In genomic region chr13:109644069-109644750, GRCh38 we compare ENCODE assay signal across 23 cellular contexts.
A peak's percentile ranks its signal among the peaks of the same experiment; 100 is the strongest.
DNase-seq lines count a peak whose midpoint lies in the region; TF ChIP-seq lines count a peak whose summit lies in the region.
"Had no signal": no experiment of that assay in that cellular context is flagged by ENCODE, and none has a peak within 500 bp of the region (broad histone marks: within the 10 kb centered on the region; RNA-seq: fewer than 3 reads in every experiment).

No MANE protein-coding gene starts in this region.

- H3K27ac Mint-ChIP-seq in osteocyte (ENCODE audit: unreplicated experiment), result peak overlapping the region; percentile 70
- H3K27ac Mint-ChIP-seq: B cell had no signal

- H3K4me3 ChIP-seq in epithelial cell of esophagus (ENCODE audit: low read length), result no peak overlapping the region
- H3K4me3 ChIP-seq: A549, GM23248, HAP-1, K562 had no signal

- peaks cover 37% of the 10 kb centered on the region for H3K4me1 Mint-ChIP-seq in osteocyte (ENCODE audit: unreplicated experiment)

- no peaks in the 10 kb centered on the region for H3K27me3 Mint-ChIP-seq in osteocyte (ENCODE audit: unreplicated experiment)
- H3K27me3 Mint-ChIP-seq: B cell had no signal

- no peak overlapping the region for H3K4me3 Mint-ChIP-seq in osteocyte (ENCODE audit: unreplicated experiment)
- H3K4me3 Mint-ChIP-seq: B cell had no signal

- TF ChIP-seq CTCF in epithelial cell of esophagus (IDR thresholded peaks at IDR 0.05; ENCODE audit: insufficient read depth, low read depth, low read length, missing control alignments) (no peak), osteocyte (IDR thresholded peaks at IDR 0.05) (no peak)

- peaks cover 3% of the 10 kb centered on the region for H3K36me3 Mint-ChIP-seq in osteocyte (ENCODE audit: unreplicated experiment)

- peaks cover 12% of the 10 kb centered on the region for H3K9me3 Mint-ChIP-seq in osteocyte (ENCODE audit: unreplicated experiment)

- DNase-seq in COLO668 (lab: John Stamatoyannopoulos, UW; ENCODE audit: unreplicated experiment) (peak; percentile 34), NCI-H460 (ENCODE audit: extremely low read depth, low read depth) (peak; percentile 41), epithelial cell of esophagus (ENCODE audit: low read depth) (peak; percentile 74), osteocyte (ENCODE audit: extremely low spot score, unreplicated experiment) (no peak), glomerular visceral epithelial cell (ENCODE audit: extremely low spot score) (no peak), NCI-H69 (lab: John Stamatoyannopoulos, UW) (no peak), EL (no peak)
- DNase-seq: COR-L47, DMS 273 treated with DMSO at 0.1 percent for 48 hours, GM23248, MM.1S, NCI-H1048, NCI-H1417 treated with DMSO at 0.1 percent for 48 hours, NCI-H187 treated with DMSO at 0.1 percent for 48 hours, NCI-H2227 treated with DMSO at 0.1 percent for 48 hours, NCI-H524 treated with DMSO at 0.1 percent for 48 hours, OCI-M1, SHP77, SK-N-SH had no signal

Comparison
In these comparisons a context has a peak if more than half of its experiments do, and no peak if none do; other contexts are left out.
1. DNase-seq: peak in COLO668 (single experiment), NCI-H460 (single experiment) and epithelial cell of esophagus (single experiment); none in osteocyte (single experiment), glomerular visceral epithelial cell (single experiment), NCI-H69 (single experiment) and EL (single experiment).